1 cellular context compared by ENCODE assay signal in the genomic region with DNA sequence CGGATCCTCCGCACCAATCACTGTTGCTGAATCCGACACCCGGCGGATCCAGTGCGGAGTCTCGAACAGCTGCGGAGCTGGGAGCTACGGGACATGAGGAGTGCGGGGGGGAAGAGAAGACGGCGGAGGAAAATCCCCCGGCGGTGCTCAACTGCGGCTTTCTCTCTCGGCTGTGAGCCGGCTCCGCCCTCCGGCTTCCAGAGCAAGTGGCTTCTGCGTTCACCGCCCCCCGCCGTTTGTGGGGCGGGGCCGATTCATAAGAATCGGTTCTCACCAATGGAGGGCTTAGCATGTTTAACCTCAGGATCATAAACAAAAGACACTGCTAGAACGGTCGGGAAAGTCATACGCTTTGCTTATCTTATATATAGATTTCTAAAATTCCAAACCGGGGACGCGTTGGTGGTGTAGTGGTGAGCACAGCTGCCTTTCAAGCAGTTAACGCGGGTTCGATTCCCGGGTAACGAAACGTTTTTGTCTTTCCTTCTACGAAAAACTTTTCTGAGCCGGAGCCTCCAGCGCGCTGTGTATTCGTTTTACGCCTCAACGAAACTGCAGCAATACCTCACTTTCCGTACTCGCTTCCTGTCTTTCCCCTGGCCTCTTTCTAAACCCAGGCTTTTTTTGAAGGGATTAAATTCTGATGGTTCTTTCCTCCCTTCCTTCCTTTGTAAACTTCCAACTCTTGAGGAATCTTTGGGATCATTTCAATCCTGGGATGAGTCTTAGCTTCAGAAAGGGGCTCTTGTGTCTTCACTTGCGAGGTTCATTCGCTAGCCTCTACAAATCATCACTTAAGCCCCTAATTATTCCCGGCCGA.
TF ChIP-seq lines count a peak whose summit lies in the region.

No MANE protein-coding gene starts in this region.

TF ChIP-seq in GM12878, 131 proteins besides CTCF, POLR2A, EP300 and RAD21 (continued from another document):
- TF ChIP-seq SMAD5 (IDR thresholded peaks at IDR 0.05; ENCODE audit: low read depth) (0 out of 2 replicates have a peak, but pooled peaks have one; percentile 24), EED (IDR thresholded peaks at IDR 0.05; ENCODE audit: low read depth) (peak; percentile 10; the same call in 1 of the 2 replicates), SREBF2 (IDR thresholded peaks at IDR 0.05; ENCODE audit: low read length) (peak; percentile 91), CREM (IDR thresholded peaks at IDR 0.05; ENCODE audit: low read depth) (0 out of 2 replicates have a peak, but pooled peaks have one; percentile 51), NR2F1 (conservative IDR thresholded peaks at IDR 0.05) (0 out of 2 replicates have a peak, but pooled peaks have one; percentile 19), MYB (IDR thresholded peaks at IDR 0.05; ENCODE audit: borderline replicate concordance, low read depth, low read length) (0 out of 2 replicates have a peak, but pooled peaks have one; percentile 26), NBN (IDR thresholded peaks at IDR 0.05) (peak; percentile 58), YY1 (IDR thresholded peaks at IDR 0.05; ENCODE audit: low read depth, low read length) (peak; percentile 28; the same call in 1 of the 2 replicates), PAX5 (IDR thresholded peaks at IDR 0.05; ENCODE audit: borderline replicate concordance, low read depth, low read length) (0 out of 2 replicates have a peak, but pooled peaks have one; percentile 5), MEF2A (IDR thresholded peaks at IDR 0.05; ENCODE audit: insufficient read depth, low read depth, low read length) (0 out of 2 replicates have a peak, but pooled peaks have one; percentile 62), POLR2AphosphoS5 (IDR thresholded peaks at IDR 0.05; ENCODE audit: low read length) (peak; percentile 54; the same call in 1 of the 2 replicates), ZNF24 (IDR thresholded peaks at IDR 0.05) (peak; percentile 99), MEF2B (IDR thresholded peaks at IDR 0.05; ENCODE audit: partially characterized antibody, poor library complexity, severe bottlenecking) (peak; percentile 55), ZSCAN29 (IDR thresholded peaks at IDR 0.05) (peak; percentile 89), GABPA (IDR thresholded peaks at IDR 0.05; ENCODE audit: low read depth) (peak; percentile 63; the same call in 1 of the 2 replicates), ASH2L (IDR thresholded peaks at IDR 0.05; ENCODE audit: borderline replicate concordance, low read depth) (0 out of 2 replicates have a peak, but pooled peaks have one; percentile 28), RUNX3 (IDR thresholded peaks at IDR 0.05; ENCODE audit: low read length) (peak; percentile 76), ATF7 (IDR thresholded peaks at IDR 0.05; ENCODE audit: low read depth) (peak; percentile 44; the same call in 1 of the 2 replicates), EGR1 (IDR thresholded peaks at IDR 0.05; ENCODE audit: borderline replicate concordance in 1 of 2, low read depth in 2 of 2, low read length in 2 of 2) (peak in 1 of 2 experiments; percentile 42; a peak in 1 of 3 replicates), TARDBP (IDR thresholded peaks at IDR 0.05; ENCODE audit: borderline replicate concordance) (peak; percentile 96)
- TF ChIP-seq, protein P1, sequence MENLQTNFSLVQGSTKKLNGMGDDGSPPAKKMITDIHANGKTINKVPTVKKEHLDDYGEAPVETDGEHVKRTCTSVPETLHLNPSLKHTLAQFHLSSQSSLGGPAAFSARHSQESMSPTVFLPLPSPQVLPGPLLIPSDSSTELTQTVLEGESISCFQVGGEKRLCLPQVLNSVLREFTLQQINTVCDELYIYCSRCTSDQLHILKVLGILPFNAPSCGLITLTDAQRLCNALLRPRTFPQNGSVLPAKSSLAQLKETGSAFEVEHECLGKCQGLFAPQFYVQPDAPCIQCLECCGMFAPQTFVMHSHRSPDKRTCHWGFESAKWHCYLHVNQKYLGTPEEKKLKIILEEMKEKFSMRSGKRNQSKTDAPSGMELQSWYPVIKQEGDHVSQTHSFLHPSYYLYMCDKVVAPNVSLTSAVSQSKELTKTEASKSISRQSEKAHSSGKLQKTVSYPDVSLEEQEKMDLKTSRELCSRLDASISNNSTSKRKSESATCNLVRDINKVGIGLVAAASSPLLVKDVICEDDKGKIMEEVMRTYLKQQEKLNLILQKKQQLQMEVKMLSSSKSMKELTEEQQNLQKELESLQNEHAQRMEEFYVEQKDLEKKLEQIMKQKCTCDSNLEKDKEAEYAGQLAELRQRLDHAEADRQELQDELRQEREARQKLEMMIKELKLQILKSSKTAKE (IDR thresholded peaks at IDR 0.05; ENCODE audit: low read depth, poor library complexity, severe bottlenecking) = peak; percentile 66
- TF ChIP-seq, protein P2, sequence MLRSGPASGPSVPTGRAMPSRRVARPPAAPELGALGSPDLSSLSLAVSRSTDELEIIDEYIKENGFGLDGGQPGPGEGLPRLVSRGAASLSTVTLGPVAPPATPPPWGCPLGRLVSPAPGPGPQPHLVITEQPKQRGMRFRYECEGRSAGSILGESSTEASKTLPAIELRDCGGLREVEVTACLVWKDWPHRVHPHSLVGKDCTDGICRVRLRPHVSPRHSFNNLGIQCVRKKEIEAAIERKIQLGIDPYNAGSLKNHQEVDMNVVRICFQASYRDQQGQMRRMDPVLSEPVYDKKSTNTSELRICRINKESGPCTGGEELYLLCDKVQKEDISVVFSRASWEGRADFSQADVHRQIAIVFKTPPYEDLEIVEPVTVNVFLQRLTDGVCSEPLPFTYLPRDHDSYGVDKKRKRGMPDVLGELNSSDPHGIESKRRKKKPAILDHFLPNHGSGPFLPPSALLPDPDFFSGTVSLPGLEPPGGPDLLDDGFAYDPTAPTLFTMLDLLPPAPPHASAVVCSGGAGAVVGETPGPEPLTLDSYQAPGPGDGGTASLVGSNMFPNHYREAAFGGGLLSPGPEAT (IDR thresholded peaks at IDR 0.05; ENCODE audit: low read depth) = peak; percentile 62
- TF ChIP-seq, protein P3, sequence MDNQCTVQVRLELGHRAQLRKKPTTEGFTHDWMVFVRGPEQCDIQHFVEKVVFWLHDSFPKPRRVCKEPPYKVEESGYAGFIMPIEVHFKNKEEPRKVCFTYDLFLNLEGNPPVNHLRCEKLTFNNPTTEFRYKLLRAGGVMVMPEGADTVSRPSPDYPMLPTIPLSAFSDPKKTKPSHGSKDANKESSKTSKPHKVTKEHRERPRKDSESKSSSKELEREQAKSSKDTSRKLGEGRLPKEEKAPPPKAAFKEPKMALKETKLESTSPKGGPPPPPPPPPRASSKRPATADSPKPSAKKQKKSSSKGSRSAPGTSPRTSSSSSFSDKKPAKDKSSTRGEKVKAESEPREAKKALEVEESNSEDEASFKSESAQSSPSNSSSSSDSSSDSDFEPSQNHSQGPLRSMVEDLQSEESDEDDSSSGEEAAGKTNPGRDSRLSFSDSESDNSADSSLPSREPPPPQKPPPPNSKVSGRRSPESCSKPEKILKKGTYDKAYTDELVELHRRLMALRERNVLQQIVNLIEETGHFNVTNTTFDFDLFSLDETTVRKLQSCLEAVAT (IDR thresholded peaks at IDR 0.05) = 0 out of 2 replicates have a peak, but pooled peaks have one; percentile 32
- TF ChIP-seq, protein P4, sequence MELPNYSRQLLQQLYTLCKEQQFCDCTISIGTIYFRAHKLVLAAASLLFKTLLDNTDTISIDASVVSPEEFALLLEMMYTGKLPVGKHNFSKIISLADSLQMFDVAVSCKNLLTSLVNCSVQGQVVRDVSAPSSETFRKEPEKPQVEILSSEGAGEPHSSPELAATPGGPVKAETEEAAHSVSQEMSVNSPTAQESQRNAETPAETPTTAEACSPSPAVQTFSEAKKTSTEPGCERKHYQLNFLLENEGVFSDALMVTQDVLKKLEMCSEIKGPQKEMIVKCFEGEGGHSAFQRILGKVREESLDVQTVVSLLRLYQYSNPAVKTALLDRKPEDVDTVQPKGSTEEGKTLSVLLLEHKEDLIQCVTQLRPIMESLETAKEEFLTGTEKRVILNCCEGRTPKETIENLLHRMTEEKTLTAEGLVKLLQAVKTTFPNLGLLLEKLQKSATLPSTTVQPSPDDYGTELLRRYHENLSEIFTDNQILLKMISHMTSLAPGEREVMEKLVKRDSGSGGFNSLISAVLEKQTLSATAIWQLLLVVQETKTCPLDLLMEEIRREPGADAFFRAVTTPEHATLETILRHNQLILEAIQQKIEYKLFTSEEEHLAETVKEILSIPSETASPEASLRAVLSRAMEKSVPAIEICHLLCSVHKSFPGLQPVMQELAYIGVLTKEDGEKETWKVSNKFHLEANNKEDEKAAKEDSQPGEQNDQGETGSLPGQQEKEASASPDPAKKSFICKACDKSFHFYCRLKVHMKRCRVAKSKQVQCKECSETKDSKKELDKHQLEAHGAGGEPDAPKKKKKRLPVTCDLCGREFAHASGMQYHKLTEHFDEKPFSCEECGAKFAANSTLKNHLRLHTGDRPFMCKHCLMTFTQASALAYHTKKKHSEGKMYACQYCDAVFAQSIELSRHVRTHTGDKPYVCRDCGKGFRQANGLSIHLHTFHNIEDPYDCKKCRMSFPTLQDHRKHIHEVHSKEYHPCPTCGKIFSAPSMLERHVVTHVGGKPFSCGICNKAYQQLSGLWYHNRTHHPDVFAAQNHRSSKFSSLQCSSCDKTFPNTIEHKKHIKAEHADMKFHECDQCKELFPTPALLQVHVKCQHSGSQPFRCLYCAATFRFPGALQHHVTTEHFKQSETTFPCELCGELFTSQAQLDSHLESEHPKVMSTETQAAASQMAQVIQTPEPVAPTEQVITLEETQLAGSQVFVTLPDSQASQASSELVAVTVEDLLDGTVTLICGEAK (IDR thresholded peaks at IDR 0.05; ENCODE audit: borderline replicate concordance) = peak; percentile 54; the same call in 1 of the 2 replicates
